28 cellular contexts compared by ENCODE assay signal in genomic region chr4:121454251-121454979, GRCh38.
DNase-seq lines count a peak whose midpoint lies in the region; ATAC-seq, FAIRE-seq and TF ChIP-seq lines count a peak whose summit lies in the region.
"Had no signal": no experiment of that assay in that cellular context is flagged by ENCODE, and none has a peak within 500 bp of the region (broad histone marks: within the 10 kb centered on the region; RNA-seq: fewer than 3 reads in every experiment).

No MANE protein-coding gene starts in this region.

- intact Hi-C loops in Calu3 (cut with micrococcal nuclease; ENCODE audit: unreplicated experiment): no loop called here
- intact Hi-C loops in spleen (cut with DNase I; ENCODE audit: low total_unique reads): no loop called here

- H3K9me3 ChIP-seq in spleen: no peaks in the 10 kb centered on the region
- H3K9me3 ChIP-seq: HAP-1, left ventricle myocardium inferior, ovary, transverse colon had no signal

- WGBS in spleen, 5 donors: 39 to 59% (median 43%) methylated on average over 2 of the region's 2 CpGs

- no peaks in the 10 kb centered on the region for H3K36me3 ChIP-seq in spleen
- H3K36me3 ChIP-seq: HAP-1, left ventricle myocardium inferior, ovary, transverse colon had no signal

- no peaks in the 10 kb centered on the region for H3K4me1 ChIP-seq in spleen
- H3K4me1 ChIP-seq: HAP-1, transverse colon had no signal

- no peaks in the 10 kb centered on the region for H3K27me3 Mint-ChIP-seq in Calu3 (ENCODE audit: unreplicated experiment)

- peak overlapping the region; percentile 73 for H3K27ac Mint-ChIP-seq in Calu3 (ENCODE audit: unreplicated experiment)
- H3K27ac Mint-ChIP-seq: activated CD4-positive, alpha-beta T cell treated with anti-CD3 and anti-CD28 coated beads for 36 hours; activated naive CD8-positive, alpha-beta T cell treated with anti-CD3 and anti-CD28 coated beads, Interleukin-2, amount 10 ng/mL, durations not matched to agents 7 days and 5 days; CD8-positive, alpha-beta T cell; mesothelial cell of epicardium; naive thymus-derived CD8-positive, alpha-beta T cell had no signal

- no peak for TF ChIP-seq POLR2A in spleen (IDR thresholded peaks at IDR 0.05)

- no peak overlapping the region for H3K4me3 ChIP-seq in fibroblast of pulmonary artery (replicated peaks; ENCODE audit: low read depth, low read length)
- H3K4me3 ChIP-seq in spleen: no peak overlapping the region
- H3K4me3 ChIP-seq: HAP-1, K562, left ventricle myocardium inferior, ovary, transverse colon had no signal

- FAIRE-seq in RCC 7860 (lab: Jason Lieb, UNC): no peak
- FAIRE-seq: A204.1, K562, small intestine had no signal

- no peak overlapping the region for H3K27ac ChIP-seq in spleen
- H3K27ac ChIP-seq: left ventricle myocardium inferior, ovary, transverse colon had no signal

- no TSS peak for BruUV-seq in Calu3 (replicated peaks; lab: Mats Ljungman, UMichigan)

- TF ChIP-seq CTCF in Calu3 (IDR thresholded peaks at IDR 0.05; ENCODE audit: unreplicated experiment) (no peak), fibroblast of pulmonary artery (IDR thresholded peaks at IDR 0.05; ENCODE audit: low read length, missing control alignments) (no peak), spleen (IDR thresholded peaks at IDR 0.05 in 8 of 11, conservative IDR thresholded peaks at IDR 0.05 in 3 of 11) (no peak)

- H3K27me3 ChIP-seq in spleen (replicated peaks in 1 of 7): peaks cover 0 to 34% (median 0%) of the 10 kb centered on the region in 7 donors
- H3K27me3 ChIP-seq: ovary, transverse colon had no signal

- H3K4me1 Mint-ChIP-seq in Calu3 (ENCODE audit: low read depth, unreplicated experiment): peaks cover 29% of the 10 kb centered on the region
- H3K4me1 Mint-ChIP-seq: activated CD4-positive, alpha-beta T cell treated with anti-CD3 and anti-CD28 coated beads for 36 hours; activated naive CD8-positive, alpha-beta T cell treated with anti-CD3 and anti-CD28 coated beads, Interleukin-2, amount 10 ng/mL, durations not matched to agents 7 days and 5 days; naive thymus-derived CD8-positive, alpha-beta T cell had no signal

- DNase-seq in Calu3 (no peak), RCC 7860 (ENCODE audit: low spot score) (peak; percentile 31), fibroblast of pulmonary artery (ENCODE audit: low read depth) (peak; percentile 1), left kidney (ENCODE audit: low read depth, low spot score) (peak; percentile 46), NCI-H1694 treated with DMSO at 0.1 percent for 48 hours (lab: John Stamatoyannopoulos, UW) (no peak), spleen (no peak)
- DNase-seq: activated CD4-positive, alpha-beta T cell treated with anti-CD3 and anti-CD28 coated beads for 36 hours; activated naive CD8-positive, alpha-beta T cell treated with anti-CD3 and anti-CD28 coated beads, Interleukin-2, amount 10 ng/mL, durations not matched to agents 7 days and 5 days; activated T-cell treated with anti-CD3 and anti-CD28 coated beads for 4 hours; CD8-positive, alpha-beta T cell; head of caudate nucleus; left ventricle myocardium inferior; naive thymus-derived CD8-positive, alpha-beta T cell; NCI-H1105; NCI-H2081 treated with DMSO at 0.1 percent for 48 hours; NCI-H345; NCI-H82; ovary; small intestine; stimulated activated CD4-positive, alpha-beta T cell treated with anti-CD3 and anti-CD28 coated beads, Interleukin-1b, Interleukin-23, amount 100 ng/mL, for 48 hours; transverse colon had no signal

- no peaks in the 10 kb centered on the region for H3K9me3 Mint-ChIP-seq in Calu3 (ENCODE audit: low read depth, unreplicated experiment)
- H3K9me3 Mint-ChIP-seq: activated naive CD8-positive, alpha-beta T cell treated with anti-CD3 and anti-CD28 coated beads, Interleukin-2, amount 10 ng/mL, durations not matched to agents 7 days and 5 days; CD8-positive, alpha-beta T cell; mesothelial cell of epicardium; naive thymus-derived CD8-positive, alpha-beta T cell had no signal

- no peaks in the 10 kb centered on the region for H3K36me3 Mint-ChIP-seq in Calu3 (ENCODE audit: insufficient read depth, unreplicated experiment)
- H3K36me3 Mint-ChIP-seq: activated naive CD8-positive, alpha-beta T cell treated with anti-CD3 and anti-CD28 coated beads, Interleukin-2, amount 10 ng/mL, durations not matched to agents 7 days and 5 days; CD8-positive, alpha-beta T cell; mesothelial cell of epicardium; naive thymus-derived CD8-positive, alpha-beta T cell had no signal

- CTCF ChIA-PET in Calu3 (lab: Charles Lee): no interaction called here

- ATAC-seq in HG02938 (IDR thresholded peaks at IDR 0.05; ENCODE audit: unreplicated experiment): no peak
- ATAC-seq in HG03354 (IDR thresholded peaks at IDR 0.05; ENCODE audit: poor library complexity, severe bottlenecking, unreplicated experiment): no peak
- ATAC-seq: activated CD4-positive, alpha-beta T cell treated with anti-CD3 and anti-CD28 coated beads for 36 hours; CD8-positive, alpha-beta T cell; K562; naive thymus-derived CD8-positive, alpha-beta T cell; Right ventricle myocardium inferior had no signal

- no peak overlapping the region for H3K4me3 Mint-ChIP-seq in Calu3 (ENCODE audit: low read depth, unreplicated experiment)
- H3K4me3 Mint-ChIP-seq: activated CD4-positive, alpha-beta T cell treated with anti-CD3 and anti-CD28 coated beads for 36 hours; activated naive CD8-positive, alpha-beta T cell treated with anti-CD3 and anti-CD28 coated beads, Interleukin-2, amount 10 ng/mL, durations not matched to agents 7 days and 5 days; CD8-positive, alpha-beta T cell; mesothelial cell of epicardium; naive thymus-derived CD8-positive, alpha-beta T cell had no signal

Comparison
In these comparisons a context has a peak if more than half of its experiments do, and no peak if none do; other contexts are left out.
1. DNase-seq: peak in RCC 7860 (single experiment), fibroblast of pulmonary artery (single experiment) and left kidney (single experiment); none in Calu3 (single experiment), NCI-H1694 treated with DMSO at 0.1 percent for 48 hours (single experiment) and spleen (single experiment).